ENCODE assay signal across 28 cellular contexts in the genomic region with DNA sequence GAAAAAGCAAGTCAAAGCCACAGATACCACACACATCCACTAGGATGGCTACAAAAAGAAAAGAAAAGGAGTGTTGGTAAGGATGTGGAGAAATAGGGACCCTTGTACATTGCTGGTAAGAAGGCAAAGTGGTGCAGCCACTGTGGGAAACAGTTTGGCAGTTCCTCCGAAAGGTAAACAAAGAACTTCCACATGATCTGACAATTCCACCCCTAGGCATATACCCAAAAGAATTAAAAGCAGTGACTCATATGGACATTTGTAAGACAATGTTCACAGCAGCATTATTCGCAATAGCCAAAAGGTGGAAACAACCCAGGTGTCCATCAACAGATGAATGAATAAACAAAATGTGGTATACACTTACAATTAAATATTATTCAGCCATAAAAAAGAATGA. TPM values are rescaled to one million over a fixed set of nuclear protein-coding genes. Genes with fewer than 3 reads are reported as not detected.
DNase-seq lines count a peak whose midpoint lies in the region; ATAC-seq, FAIRE-seq and TF ChIP-seq lines count a peak whose summit lies in the region.
"Had no signal": no experiment of that assay in that cellular context is flagged by ENCODE, and none has a peak within 500 bp of the region (broad histone marks: within the 10 kb centered on the region; RNA-seq: fewer than 3 reads in every experiment).

No MANE protein-coding gene starts in this region.

- H3K9me3 ChIP-seq in AG04450 (ENCODE audit: control insufficient read depth, insufficient read depth, low read length) (no peaks in the 10 kb centered on the region), mammary epithelial cell (replicated peaks; ENCODE audit: insufficient read depth, low read length) (no peaks in the 10 kb centered on the region)

- no peak for TF ChIP-seq POLR2A in GM12891 (IDR thresholded peaks at IDR 0.05; ENCODE audit: low read depth, low read length)

- H3K36me3 ChIP-seq in mammary epithelial cell (ENCODE audit: insufficient read depth, low read length) = peaks cover 5% of the 10 kb centered on the region

- no peak overlapping the region for H2AFZ ChIP-seq in mammary epithelial cell (ENCODE audit: low read depth, low read length)

- H3K36me3 Mint-ChIP-seq in stimulated activated effector memory CD8-positive, alpha-beta T cell treated with anti-CD3 and anti-CD28 coated beads, Interleukin-12 subunit alpha, Interleukin-12 subunit beta, amount 100 ng/mL, for 72 hours = peaks cover 78% of the 10 kb centered on the region

- CTCF ChIA-PET in AG04450 (lab: Charles Lee) (interaction anchor here (1.8 kb wide), 1 partner anchor 94 kb away, joined by 9 read pairs; no protein-coding TSS in a partner anchor), mammary epithelial cell (lab: Charles Lee; ENCODE audit: low non-redundant PET) (no interaction called here)

- no peak overlapping the region for H3K4me3 Mint-ChIP-seq in stimulated activated effector memory CD8-positive, alpha-beta T cell treated with anti-CD3 and anti-CD28 coated beads, Interleukin-12 subunit alpha, Interleukin-12 subunit beta, amount 100 ng/mL, for 72 hours
- H3K4me3 Mint-ChIP-seq: activated naive CD8-positive, alpha-beta T cell treated with anti-CD3 and anti-CD28 coated beads, Interleukin-2, amount 50 U/mL, for 24 hours; activated T-helper 17 cell treated with anti-CD3 and anti-CD28 coated beads, Interleukin-2, amount 50 U/mL, for 72 hours; CD4-positive, alpha-beta memory T cell had no signal

- peaks cover 14% of the 10 kb centered on the region for H3K4me1 ChIP-seq in mammary epithelial cell (ENCODE audit: insufficient read depth, low read length)

- dilution Hi-C loops in mammary epithelial cell (cut with HindIII; ENCODE audit: low sequenced_read_pairs) = loop anchor here (5.0 kb wide), 1 partner anchor 111 kb away; a partner anchor contains a TSS

- no peak for ATAC-seq in stimulated activated effector memory CD8-positive, alpha-beta T cell treated with anti-CD3 and anti-CD28 coated beads, Interleukin-12 subunit alpha, Interleukin-12 subunit beta, amount 100 ng/mL, for 72 hours
- ATAC-seq: activated naive CD8-positive, alpha-beta T cell treated with anti-CD3 and anti-CD28 coated beads, Interleukin-2, amount 50 U/mL, for 24 hours; activated T-helper 17 cell treated with anti-CD3 and anti-CD28 coated beads, Interleukin-2, amount 50 U/mL, for 72 hours; K562; left ventricle myocardium superior; stimulated activated naive CD8-positive, alpha-beta T cell treated with anti-CD3 and anti-CD28 coated beads, Interleukin-15, Interleukin-2, amounts not matched to agents 100 U/mL and 50 U/mL, for 24 hours had no signal

- H3K4me3 ChIP-seq in AG04450 (ENCODE audit: low read depth, low read length) (no peak overlapping the region), mammary epithelial cell (replicated peaks in 1 of 3; ENCODE audit: insufficient read depth in 1 of 3, low read depth in 2 of 3, low read length in 3 of 3) (no peak overlapping the region), fibroblast of villous mesenchyme (ENCODE audit: low read depth, low read length) (no peak overlapping the region)
- H3K4me3 ChIP-seq: K562 had no signal

- no peak overlapping the region for H3K27ac Mint-ChIP-seq in stimulated activated effector memory CD8-positive, alpha-beta T cell treated with anti-CD3 and anti-CD28 coated beads, Interleukin-12 subunit alpha, Interleukin-12 subunit beta, amount 100 ng/mL, for 72 hours
- H3K27ac Mint-ChIP-seq: activated naive CD8-positive, alpha-beta T cell treated with anti-CD3 and anti-CD28 coated beads, Interleukin-2, amount 50 U/mL, for 24 hours; activated T-helper 17 cell treated with anti-CD3 and anti-CD28 coated beads, Interleukin-2, amount 50 U/mL, for 72 hours had no signal

- BruUV-seq in mammary epithelial cell (replicated peaks; lab: Mats Ljungman, UMichigan) = no TSS peak

- WGBS in mammary epithelial cell (ENCODE audit: low coverage, missing lambda C conversion rate) = 6% methylated on average over 2 of the region's 2 CpGs

- in situ Hi-C loops in mammary epithelial cell (cut with MboI; ENCODE audit: low sequenced_read_pairs in 2 of 2) = no loop called here

- peaks cover 63% of the 10 kb centered on the region for H3K79me2 ChIP-seq in mammary epithelial cell (ENCODE audit: insufficient read depth, low read length)

- no peaks in the 10 kb centered on the region for H4K20me1 ChIP-seq in mammary epithelial cell (ENCODE audit: insufficient read depth, low read length)

- peaks cover 10% of the 10 kb centered on the region for H3K4me1 Mint-ChIP-seq in stimulated activated effector memory CD8-positive, alpha-beta T cell treated with anti-CD3 and anti-CD28 coated beads, Interleukin-12 subunit alpha, Interleukin-12 subunit beta, amount 100 ng/mL, for 72 hours
- H3K4me1 Mint-ChIP-seq: activated naive CD8-positive, alpha-beta T cell treated with anti-CD3 and anti-CD28 coated beads, Interleukin-2, amount 50 U/mL, for 24 hours; activated T-helper 17 cell treated with anti-CD3 and anti-CD28 coated beads, Interleukin-2, amount 50 U/mL, for 72 hours had no signal

- H3K4me2 ChIP-seq in mammary epithelial cell (ENCODE audit: insufficient read depth, low read depth, low read length) = no peak overlapping the region

- H3K27me3 ChIP-seq in AG04450 (ENCODE audit: control insufficient read depth, insufficient read depth, low read length) (no peaks in the 10 kb centered on the region), mammary epithelial cell (ENCODE audit: insufficient read depth, low read length) (no peaks in the 10 kb centered on the region)

- intact Hi-C loops in mammary epithelial cell (cut with micrococcal nuclease) = no loop called here

- FAIRE-seq in GM12891 (lab: Jason Lieb, UNC) = no peak
- FAIRE-seq: GM19239, H54, K562 had no signal

- DNase-seq in AG04450 (ENCODE audit: low read depth, low spot score) (peak; percentile 13), M059J (ENCODE audit: low read depth) (peak; percentile 92), mammary epithelial cell (peak; percentile 77), fibroblast of villous mesenchyme (ENCODE audit: low read depth) (peak; percentile 50), NOMO-1 treated with dmso at 0.1 percent for 144 hours (lab: John Stamatoyannopoulos, UW; ENCODE audit: unreplicated experiment) (no peak), GM12891 (ENCODE audit: insufficient read length, low spot score) (no peak), GF-D8 (lab: John Stamatoyannopoulos, UW) (no peak)
- DNase-seq in stimulated activated effector memory CD8-positive, alpha-beta T cell treated with anti-CD3 and anti-CD28 coated beads, Interleukin-12 subunit alpha, Interleukin-12 subunit beta, amount 100 ng/mL, for 72 hours (ENCODE audit: low spot score in 2 of 2) = no peak
- DNase-seq: activated CD4-positive, CD25-positive, alpha-beta regulatory T cell treated with anti-CD3 and anti-CD28 coated beads, Interleukin-2, amount 50 U/mL, for 72 hours; activated naive CD8-positive, alpha-beta T cell treated with anti-CD3 and anti-CD28 coated beads, Interleukin-2, amount 50 U/mL, for 24 hours; CD4-positive, alpha-beta memory T cell; cerebellar nuclear complex; DMS79 treated with DMSO at 0.1 percent for 48 hours; left ventricle myocardium superior; NCI-H2029; NCI-H524 treated with DMSO at 0.1 percent for 48 hours; occipital lobe; right cardiac atrium; stimulated activated naive CD8-positive, alpha-beta T cell treated with anti-CD3 and anti-CD28 coated beads, Interleukin-15, Interleukin-2, amounts not matched to agents 100 U/mL and 50 U/mL, for 24 hours; trophoblast cell had no signal

- H3K27ac ChIP-seq in AG04450 (ENCODE audit: low read depth, low read length) (no peak overlapping the region), mammary epithelial cell (ENCODE audit: insufficient read depth, low read depth, low read length) (no peak overlapping the region)
- H3K27ac ChIP-seq: HL-60 had no signal

- H3K9me3 Mint-ChIP-seq in stimulated activated effector memory CD8-positive, alpha-beta T cell treated with anti-CD3 and anti-CD28 coated beads, Interleukin-12 subunit alpha, Interleukin-12 subunit beta, amount 100 ng/mL, for 72 hours = no peaks in the 10 kb centered on the region
- H3K9me3 Mint-ChIP-seq: activated naive CD8-positive, alpha-beta T cell treated with anti-CD3 and anti-CD28 coated beads, Interleukin-2, amount 50 U/mL, for 24 hours; activated T-helper 17 cell treated with anti-CD3 and anti-CD28 coated beads, Interleukin-2, amount 50 U/mL, for 72 hours; CD4-positive, alpha-beta memory T cell had no signal

- POLR2A ChIA-PET in AG04450 (lab: Yijun Ruan, JAX) = no interaction called here

- TF ChIP-seq CTCF in AG04450 (IDR thresholded peaks at IDR 0.05; ENCODE audit: low read depth, low read length) = 0 out of 2 replicates have a peak, but pooled peaks have one; percentile 16
- TF ChIP-seq CTCF in mammary epithelial cell (conservative IDR thresholded peaks at IDR 0.05 in 1 of 2, IDR thresholded peaks at IDR 0.05 in 1 of 2; ENCODE audit: extremely low read depth in 1 of 2, insufficient read depth in 1 of 2, low read depth in 1 of 2, low read length in 2 of 2) = peak in 1 of 2 donors; percentile 7
- no peak for TF ChIP-seq CTCF in fibroblast of villous mesenchyme (IDR thresholded peaks at IDR 0.05; ENCODE audit: insufficient read depth, low read depth, low read length)

- H3K9ac ChIP-seq in mammary epithelial cell (ENCODE audit: insufficient read depth, low read length) = no peak overlapping the region

RNA-seq across cellular contexts. Expression of a gene that starts 22.2 kb away (rescaled TPM):
- polyA plus RNA-seq in AG04450 (2011; rRNA removed) (13.9 and 15.7 TPM in 2 replicates), mammary epithelial cell (40.7 TPM)
- polyA minus RNA-seq in AG04450 (2011; rRNA and poly(A)+ RNA removed) = 17.5 and 23.5 TPM in 2 replicates
- total RNA-seq in M059J (2014; rRNA removed; shearing (Covaris generic)) = 20.4 and 39.4 TPM in 2 replicates
- total RNA-seq in mammary epithelial cell (10 to 100 TPM; 19.2 to 38.4 TPM), fibroblast of villous mesenchyme (30.2 and 31.6 TPM in 2 replicates)
- 48.7 TPM for polyA minus RNA-seq in mammary epithelial cell
- 18.9 TPM for polyA plus RNA-seq in GM12891 (2012; ENCODE audit: low read depth, missing spikeins)

RNA-seq across cellular contexts. Expression of a gene that starts 26.5 kb away (rescaled TPM):
- 0.11 TPM in 1 of 2 replicates, not detected in the other for polyA plus RNA-seq in AG04450 (2011; rRNA removed)
- polyA minus RNA-seq in AG04450 (2011; rRNA and poly(A)+ RNA removed) = not detected in 2 replicates
- 5.5 TPM in 1 of 2 replicates, not detected in the other for total RNA-seq in M059J (2014; rRNA removed; shearing (Covaris generic))
- total RNA-seq in mammary epithelial cell = under 1 TPM in 1 of 2 donors, not detected in 1; 0.50 TPM
- not detected for polyA plus RNA-seq in mammary epithelial cell
- polyA minus RNA-seq in mammary epithelial cell = 2.1 TPM
- total RNA-seq in fibroblast of villous mesenchyme = 0.43 and 1.6 TPM in 2 replicates
- 1.0 TPM for polyA plus RNA-seq in GM12891 (2012; ENCODE audit: low read depth, missing spikeins)
- total RNA-seq: A673; CD4-positive, alpha-beta memory T cell; left ventricle myocardium superior had no signal
- polyA plus RNA-seq: CD4-positive, alpha-beta memory T cell had no signal

RNA-seq across cellular contexts. Expression of a gene that starts 40.4 kb away (rescaled TPM):
- polyA plus RNA-seq in AG04450 (2011; rRNA removed) (40.4 and 53.5 TPM in 2 replicates), mammary epithelial cell (30.2 TPM)
- 104 and 146 TPM in 2 replicates for polyA minus RNA-seq in AG04450 (2011; rRNA and poly(A)+ RNA removed)
- 21.4 and 33.7 TPM in 2 replicates for total RNA-seq in M059J (2014; rRNA removed; shearing (Covaris generic))
- total RNA-seq in mammary epithelial cell (10 to 100 TPM; 35.2 to 36.1 TPM), fibroblast of villous mesenchyme (45.1 and 47.9 TPM in 2 replicates)
- 173 TPM for polyA minus RNA-seq in mammary epithelial cell
- polyA plus RNA-seq in GM12891 (2012; ENCODE audit: low read depth, missing spikeins) = 8.2 TPM

RNA-seq across cellular contexts. Expression of a gene that starts 53.7 kb away (rescaled TPM):
- polyA plus RNA-seq in AG04450 (2011; rRNA removed) = 0.09 TPM in 1 of 2 replicates, not detected in the other
- polyA minus RNA-seq in AG04450 (2011; rRNA and poly(A)+ RNA removed) = not detected in 2 replicates
- not detected in 2 replicates for total RNA-seq in M059J (2014; rRNA removed; shearing (Covaris generic))
- under 1 TPM; 0.33 to 0.40 TPM for total RNA-seq in mammary epithelial cell
- not detected for polyA plus RNA-seq in mammary epithelial cell
- polyA minus RNA-seq in mammary epithelial cell = not detected
- total RNA-seq in fibroblast of villous mesenchyme = not detected in 2 replicates
- polyA plus RNA-seq in GM12891 (2012; ENCODE audit: low read depth, missing spikeins) = not detected
- total RNA-seq: A673; glomerular endothelial cell; K562; left ventricle myocardium superior; occipital lobe; T-helper 2 cell treated with Interferon-gamma antibody and Interleukin-4, amounts not matched to agents 100 ng/mL and 5 ng/mL, for 36 hours had no signal
- polyA plus RNA-seq: CD4-positive, alpha-beta memory T cell had no signal

RNA-seq across cellular contexts. Expression of a gene that starts 56.6 kb away (rescaled TPM):
- polyA plus RNA-seq in AG04450 (2011; rRNA removed) (22.9 and 33.3 TPM in 2 replicates), mammary epithelial cell (34.0 TPM)
- 38.5 and 52.5 TPM in 2 replicates for polyA minus RNA-seq in AG04450 (2011; rRNA and poly(A)+ RNA removed)
- total RNA-seq in M059J (2014; rRNA removed; shearing (Covaris generic)) = 6.9 and 13.7 TPM in 2 replicates
- total RNA-seq in mammary epithelial cell (10 to 100 TPM; 27.7 to 41.5 TPM), fibroblast of villous mesenchyme (25.8 and 31.5 TPM in 2 replicates)
- polyA minus RNA-seq in mammary epithelial cell = 54.0 TPM
- polyA plus RNA-seq in GM12891 (2012; ENCODE audit: low read depth, missing spikeins) = 7.8 TPM

Comparison
In these comparisons a context has a peak if more than half of its experiments do, and no peak if none do; other contexts are left out.
1. DNase-seq: peak in AG04450 (single experiment), M059J (single experiment), mammary epithelial cell (single experiment) and fibroblast of villous mesenchyme (single experiment); none in NOMO-1 treated with dmso at 0.1 percent for 144 hours (single experiment), GM12891 (single experiment), stimulated activated effector memory CD8-positive, alpha-beta T cell treated with anti-CD3 and anti-CD28 coated beads, Interleukin-12 subunit alpha, Interleukin-12 subunit beta, amount 100 ng/mL, for 72 hours (0 of 2) and GF-D8 (single experiment).